ENCODE assay signal across 21 cellular contexts in genomic region chr17:13462161-13462560, GRCh38.
DNase-seq lines count a peak whose midpoint lies in the region; ATAC-seq and TF ChIP-seq lines count a peak whose summit lies in the region.
"Had no signal": no experiment of that assay in that cellular context is flagged by ENCODE, and none has a peak within 500 bp of the region (broad histone marks: within the 10 kb centered on the region; RNA-seq: fewer than 3 reads in every experiment).

No MANE protein-coding gene starts in this region.

- ATAC-seq in lung (ENCODE audit: insufficient read depth, low FRiP score), result peak; percentile 37
- ATAC-seq in HG03565 (IDR thresholded peaks at IDR 0.05; ENCODE audit: unreplicated experiment), result no peak
- no peak for ATAC-seq in GM18867 (IDR thresholded peaks at IDR 0.05; ENCODE audit: unreplicated experiment)
- ATAC-seq: naive thymus-derived CD8-positive, alpha-beta T cell; pancreas; sciatic nerve; stimulated activated effector memory CD8-positive, alpha-beta T cell treated with anti-CD3 and anti-CD28 coated beads, Interleukin-12 subunit alpha, Interleukin-12 subunit beta, amount 100 ng/mL, for 72 hours had no signal

- DNase-seq in AG10803 (ENCODE audit: low read depth), result peak; percentile 50
- peak; percentile 43 for DNase-seq in M059J (ENCODE audit: low read depth)
- DNase-seq in choroid plexus epithelial cell (ENCODE audit: low read depth), result peak; percentile 27
- DNase-seq in lung (ENCODE audit: low spot score), result no peak
- no peak for DNase-seq in central memory CD4-positive, alpha-beta T cell
- no peak for DNase-seq in MV-4-11 (lab: John Stamatoyannopoulos, UW)
- DNase-seq: cortex of kidney; DMS53; H7; naive thymus-derived CD8-positive, alpha-beta T cell; NCI-H1092; NCI-H2029; NCI-H524; pancreas; testis had no signal

- TF ChIP-seq CTCF in AG10803 (conservative IDR thresholded peaks at IDR 0.05; ENCODE audit: low read length), result no peak
- TF ChIP-seq CTCF in choroid plexus epithelial cell (conservative IDR thresholded peaks at IDR 0.05; ENCODE audit: low read depth, low read length), result no peak
- no peak for TF ChIP-seq CTCF in lung (IDR thresholded peaks at IDR 0.05; ENCODE audit: control extremely low read depth, extremely low read depth)

- H3K27ac ChIP-seq in lung (ENCODE audit: low read depth in 1 of 2, low read length in 1 of 2), result no peak overlapping the region
- H3K27ac ChIP-seq: KMS-11, pancreas, RWPE1, testis had no signal

- H3K27me3 ChIP-seq in lung (ENCODE audit: control insufficient read depth, insufficient read depth), result no peaks in the 10 kb centered on the region
- H3K27me3 ChIP-seq: testis had no signal

- 75 to 88% methylated on average over 1 of the region's 1 CpG for WGBS in lung, 2 donors

- no peaks in the 10 kb centered on the region for H3K9me3 ChIP-seq in lung (ENCODE audit: control insufficient read depth in 2 of 2, insufficient read depth in 1 of 2, low read length in 1 of 2)
- H3K9me3 ChIP-seq: pancreas, testis had no signal

- H3K4me3 ChIP-seq in AG10803 (ENCODE audit: low read length), result no peak overlapping the region
- no peak overlapping the region for H3K4me3 ChIP-seq in choroid plexus epithelial cell (ENCODE audit: low read depth, low read length)
- no peak overlapping the region for H3K4me3 ChIP-seq in lung
- H3K4me3 ChIP-seq: pancreas, testis had no signal

- peaks cover 0 to 1% of the 10 kb centered on the region in 2 donors for H3K4me1 ChIP-seq in lung (ENCODE audit: control insufficient read depth in 2 of 2, insufficient read depth in 2 of 2, low read length in 2 of 2)
- H3K4me1 ChIP-seq: pancreas, testis had no signal

- no peaks in the 10 kb centered on the region for H3K36me3 ChIP-seq in lung (ENCODE audit: control insufficient read depth in 2 of 2, insufficient read depth in 2 of 2, low read length in 2 of 2)
- H3K36me3 ChIP-seq: pancreas had no signal

Comparison
In these comparisons a context has a peak if more than half of its experiments do, and no peak if none do; other contexts are left out.
1. DNase-seq: peak in AG10803 (single experiment), M059J (single experiment) and choroid plexus epithelial cell (single experiment); none in lung (single experiment), central memory CD4-positive, alpha-beta T cell (single experiment) and MV-4-11 (single experiment).